18 cellular contexts compared by ENCODE assay signal in the genomic region with DNA sequence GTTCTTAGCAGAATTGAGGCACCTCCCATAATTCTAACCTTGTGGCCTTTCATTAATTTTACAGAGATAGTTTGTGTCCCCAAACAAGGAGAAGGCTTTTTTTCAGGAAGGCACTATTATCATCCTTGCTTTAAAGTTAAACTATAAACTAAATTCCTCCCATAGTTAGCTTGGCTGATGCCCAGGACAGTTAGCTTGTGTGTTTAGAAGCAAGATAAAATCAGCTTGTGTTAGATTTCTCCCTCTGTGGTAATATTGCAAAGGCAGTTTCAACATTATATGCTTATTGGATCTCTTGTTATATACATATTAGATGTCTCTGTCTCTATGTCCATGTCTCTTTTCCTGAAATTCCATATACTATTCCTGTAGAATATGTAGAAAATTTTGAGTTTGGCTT.
DNase-seq lines count a peak whose midpoint lies in the region; TF ChIP-seq lines count a peak whose summit lies in the region.
"Had no signal": no experiment of that assay in that cellular context is flagged by ENCODE, and none has a peak within 500 bp of the region (broad histone marks: within the 10 kb centered on the region; RNA-seq: fewer than 3 reads in every experiment).

No MANE protein-coding gene starts in this region.

- H3K9ac ChIP-seq in GM23248 (no peak overlapping the region), fibroblast of lung (ENCODE audit: insufficient read depth, low read length) (no peak overlapping the region)

- no peaks in the 10 kb centered on the region for H3K79me2 ChIP-seq in GM23248 (ENCODE audit: insufficient read depth)
- no peaks in the 10 kb centered on the region for H3K79me2 ChIP-seq in fibroblast of lung (ENCODE audit: control insufficient read depth, insufficient read depth, low read length)
- H3K79me2 ChIP-seq in osteoblast (ENCODE audit: insufficient read depth, low read length): no peaks in the 10 kb centered on the region

- H3K9me3 ChIP-seq in GM23248 (ENCODE audit: low read depth) (no peaks in the 10 kb centered on the region), fibroblast of lung (ENCODE audit: control insufficient read depth, insufficient read depth, low read depth, low read length) (peaks cover 2% of the 10 kb centered on the region), osteoblast (ENCODE audit: low read depth, low read length) (no peaks in the 10 kb centered on the region), stomach (peaks cover 0 to 29% (median 15%) of the 10 kb centered on the region in 4 donors), uterus (no peaks in the 10 kb centered on the region), tibial nerve (peaks cover 0 to 21% (median 0%) of the 10 kb centered on the region in 4 donors)

- intact Hi-C loops in stomach (cut with DNase I; ENCODE audit: low total_unique reads) (no loop called here), uterus (cut with DNase I; ENCODE audit: low total_unique reads) (no loop called here)

- TF ChIP-seq CTCF in VCaP (conservative IDR thresholded peaks at IDR 0.05) (no peak), fibroblast of lung (conservative IDR thresholded peaks at IDR 0.05 in 1 of 2, IDR thresholded peaks at IDR 0.05 in 1 of 2; ENCODE audit: low read depth in 1 of 2, low read length in 2 of 2) (no peak), osteoblast (IDR thresholded peaks at IDR 0.05; ENCODE audit: extremely low read depth, low read depth, low read length) (no peak), stomach (IDR thresholded peaks at IDR 0.05) (no peak), uterus (IDR thresholded peaks at IDR 0.05) (no peak), tibial nerve (IDR thresholded peaks at IDR 0.05) (no peak)

- H3K9me2 ChIP-seq in GM23248 (ENCODE audit: insufficient read depth): no peaks in the 10 kb centered on the region

- peak; percentile 20 for DNase-seq in GM23248
- DNase-seq in fibroblast of lung (ENCODE audit: low read depth in 2 of 2): peak; percentile 45 to 59
- DNase-seq in osteoblast (ENCODE audit: insufficient read length, low spot score, missing footprints): no peak
- DNase-seq in stomach: no peak
- DNase-seq in uterus: no peak
- DNase-seq in hippocampal formation (lab: John Stamatoyannopoulos, UW): no peak
- DNase-seq in tibial nerve (ENCODE audit: low spot score in 2 of 2): no peak
- DNase-seq: Calu3; CD4-positive, alpha-beta T cell; HCEC 1CT; KBM-7; NCI-H1105; NCI-H187 treated with DMSO at 0.1 percent for 48 hours; NCI-H2171 treated with DMSO at 0.1 percent for 48 hours; NCI-H510A treated with DMSO at 0.1 percent for 48 hours had no signal

- no peak overlapping the region for H3K27ac ChIP-seq in GM23248
- peak overlapping the region; percentile 50 for H3K27ac ChIP-seq in VCaP
- H3K27ac ChIP-seq in fibroblast of lung (ENCODE audit: insufficient read depth, low read length): no peak overlapping the region
- peak overlapping the region; percentile 30 for H3K27ac ChIP-seq in osteoblast (ENCODE audit: low read depth, low read length)
- no peak overlapping the region for H3K27ac ChIP-seq in stomach
- H3K27ac ChIP-seq in uterus: no peak overlapping the region
- H3K27ac ChIP-seq in tibial nerve: no peak overlapping the region
- H3K27ac ChIP-seq: A549, SJSA1 had no signal

- in situ Hi-C loops in GM23248 (cut with MboI): no loop called here

- TF ChIP-seq EP300 in stomach (IDR thresholded peaks at IDR 0.05): no peak
- TF ChIP-seq EP300 in tibial nerve (IDR thresholded peaks at IDR 0.05): no peak

- H4K20me1 ChIP-seq in GM23248 (ENCODE audit: insufficient read depth): no peaks in the 10 kb centered on the region
- H4K20me1 ChIP-seq in fibroblast of lung (ENCODE audit: control insufficient read depth, extremely low read depth, insufficient read depth, low read length): no peaks in the 10 kb centered on the region
- H4K20me1 ChIP-seq in osteoblast (ENCODE audit: insufficient read depth, low read length): no peaks in the 10 kb centered on the region

- no peak overlapping the region for H3K4me3 ChIP-seq in GM23248
- H3K4me3 ChIP-seq in fibroblast of lung (replicated peaks in 1 of 4; ENCODE audit: control extremely low read depth in 1 of 4, insufficient read depth in 1 of 4, low read depth in 3 of 4, low read length in 4 of 4): no peak overlapping the region
- no peak overlapping the region for H3K4me3 ChIP-seq in osteoblast (ENCODE audit: insufficient read depth, low read length)
- no peak overlapping the region for H3K4me3 ChIP-seq in stomach
- H3K4me3 ChIP-seq in uterus: no peak overlapping the region
- no peak overlapping the region for H3K4me3 ChIP-seq in tibial nerve
- H3K4me3 ChIP-seq: A549, SJSA1 had no signal

- H3K4me2 ChIP-seq in GM23248 (ENCODE audit: unreplicated experiment) (no peak overlapping the region), fibroblast of lung (ENCODE audit: extremely low read depth, insufficient read depth, low read length) (no peak overlapping the region), osteoblast (ENCODE audit: insufficient read depth, low read length) (no peak overlapping the region)
- H3K4me2 ChIP-seq: A549 had no signal

- H3K36me3 ChIP-seq in GM23248 (ENCODE audit: low read depth) (no peaks in the 10 kb centered on the region), fibroblast of lung (ENCODE audit: control insufficient read depth, insufficient read depth, low read length) (no peaks in the 10 kb centered on the region), osteoblast (ENCODE audit: insufficient read depth, low read length) (no peaks in the 10 kb centered on the region), stomach (no peaks in the 10 kb centered on the region), uterus (no peaks in the 10 kb centered on the region), tibial nerve (no peaks in the 10 kb centered on the region)
- H3K36me3 ChIP-seq: SJSA1 had no signal

- H3K4me1 ChIP-seq in GM23248 (ENCODE audit: insufficient read depth) (peaks cover 36% of the 10 kb centered on the region), fibroblast of lung (ENCODE audit: control insufficient read depth, extremely low read depth, insufficient read depth, low read length) (peaks cover 6% of the 10 kb centered on the region), osteoblast (ENCODE audit: insufficient read depth, low read length) (peaks cover 26% of the 10 kb centered on the region), stomach (no peaks in the 10 kb centered on the region), uterus (no peaks in the 10 kb centered on the region), tibial nerve (no peaks in the 10 kb centered on the region)
- H3K4me1 ChIP-seq: A549 had no signal

- TF ChIP-seq POLR2A in stomach (IDR thresholded peaks at IDR 0.05) (no peak), uterus (IDR thresholded peaks at IDR 0.05) (no peak), tibial nerve (IDR thresholded peaks at IDR 0.05) (no peak)

- peaks cover 20% of the 10 kb centered on the region for H3F3A ChIP-seq in GM23248 (ENCODE audit: insufficient read depth)

- H2AFZ ChIP-seq in GM23248 (no peak overlapping the region), fibroblast of lung (ENCODE audit: low read length) (no peak overlapping the region), osteoblast (ENCODE audit: low read length) (no peak overlapping the region)

- H3K27me3 ChIP-seq in GM23248 (replicated peaks; ENCODE audit: insufficient read depth) (no peaks in the 10 kb centered on the region), fibroblast of lung (ENCODE audit: control insufficient read depth, insufficient read depth, low read length) (no peaks in the 10 kb centered on the region), osteoblast (ENCODE audit: insufficient read depth, low read length) (no peaks in the 10 kb centered on the region), stomach (no peaks in the 10 kb centered on the region), uterus (no peaks in the 10 kb centered on the region), tibial nerve (no peaks in the 10 kb centered on the region)
- H3K27me3 ChIP-seq: SJSA1 had no signal

Comparison
In these comparisons a context has a peak if more than half of its experiments do, and no peak if none do; other contexts are left out.
1. DNase-seq: peak in GM23248 (single experiment) and fibroblast of lung (2 of 2); none in osteoblast (single experiment), stomach (single experiment), uterus (0 of 2), hippocampal formation (0 of 2) and tibial nerve (0 of 2).
2. H3K27ac ChIP-seq: peak in VCaP (single experiment) and osteoblast (single experiment); none in GM23248 (single experiment), fibroblast of lung (single experiment), stomach (0 of 5), uterus (0 of 2) and tibial nerve (0 of 4).